ENCODE assay signal across 20 cellular contexts in the genomic region with DNA sequence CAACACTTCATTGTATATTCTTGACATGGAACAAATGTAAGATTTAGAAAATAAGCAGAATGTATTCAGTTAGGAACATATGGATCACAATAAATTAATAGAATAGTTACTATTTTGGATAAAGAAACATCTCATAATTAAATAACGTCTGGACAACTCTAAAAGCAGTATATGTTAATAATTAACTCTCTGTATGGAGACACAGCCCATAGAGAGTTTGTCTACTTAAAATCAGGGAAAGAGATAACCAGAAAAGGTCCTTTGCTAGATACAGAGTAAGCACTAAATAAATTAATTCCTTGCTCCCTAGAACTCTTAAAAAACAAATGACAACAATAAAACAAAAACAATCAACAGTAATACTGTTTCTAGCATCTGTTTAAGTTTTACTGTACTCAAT.
DNase-seq lines count a peak whose midpoint lies in the region; ATAC-seq, FAIRE-seq and TF ChIP-seq lines count a peak whose summit lies in the region.
"Had no signal": no experiment of that assay in that cellular context is flagged by ENCODE, and none has a peak within 500 bp of the region (broad histone marks: within the 10 kb centered on the region; RNA-seq: fewer than 3 reads in every experiment).

No MANE protein-coding gene starts in this region.

- no peaks in the 10 kb centered on the region for H3K9me3 Mint-ChIP-seq in nephron
- H3K9me3 Mint-ChIP-seq in activated T-helper 17 cell treated with anti-CD3 and anti-CD28 coated beads, Interleukin-2, amount 50 U/mL, for 72 hours, result no peaks in the 10 kb centered on the region
- H3K9me3 Mint-ChIP-seq: CD14-positive monocyte; CD4-positive, alpha-beta memory T cell had no signal

- no peaks in the 10 kb centered on the region for H3K36me3 Mint-ChIP-seq in nephron (ENCODE audit: low read depth)
- H3K36me3 Mint-ChIP-seq in activated T-helper 17 cell treated with anti-CD3 and anti-CD28 coated beads, Interleukin-2, amount 50 U/mL, for 72 hours (ENCODE audit: low read depth), result no peaks in the 10 kb centered on the region
- H3K36me3 Mint-ChIP-seq: CD14-positive monocyte; CD4-positive, alpha-beta memory T cell had no signal

- FAIRE-seq in H54 (lab: Jason Lieb, UNC) (peak; percentile 50), islet of Langerhans (lab: Jason Lieb, UNC) (peak; percentile 84)
- FAIRE-seq: GM12891, GM19239, HTR-8/SVneo had no signal

- no peaks in the 10 kb centered on the region for H3K9me3 ChIP-seq in PC-3 (ENCODE audit: low read length)
- H3K9me3 ChIP-seq: BLaER1 had no signal

- H3K27me3 Mint-ChIP-seq in nephron (ENCODE audit: low read depth), result no peaks in the 10 kb centered on the region
- peaks cover 4% of the 10 kb centered on the region for H3K27me3 Mint-ChIP-seq in activated T-helper 17 cell treated with anti-CD3 and anti-CD28 coated beads, Interleukin-2, amount 50 U/mL, for 72 hours

- intact Hi-C loops in PC-3 (cut with micrococcal nuclease), result no loop called here

- no peaks in the 10 kb centered on the region for H3K9me2 ChIP-seq in PC-3 (replicated peaks; ENCODE audit: low read length)

- H3K9ac ChIP-seq in PC-3 (ENCODE audit: low read length), result no peak overlapping the region
- H3K9ac ChIP-seq: BLaER1, GM23248 had no signal

- peaks cover 4% of the 10 kb centered on the region for H3K4me1 ChIP-seq in PC-3 (ENCODE audit: insufficient read depth, low read length)
- H3K4me1 ChIP-seq: BLaER1 had no signal

- TF ChIP-seq POLR2A in H54 (IDR thresholded peaks at IDR 0.05; ENCODE audit: low read depth, low read length), result no peak

- H3K36me3 ChIP-seq in H7 (replicated peaks; ENCODE audit: control insufficient read depth, insufficient read depth, low read length) (no peaks in the 10 kb centered on the region), PC-3 (ENCODE audit: low read depth, low read length) (no peaks in the 10 kb centered on the region)
- H3K36me3 ChIP-seq: BLaER1 had no signal

- CTCF ChIA-PET in PC-3 (lab: Charles Lee), result no interaction called here

- no peaks in the 10 kb centered on the region for H3K79me2 ChIP-seq in PC-3 (ENCODE audit: low read length)

- no peaks in the 10 kb centered on the region for H4K20me1 ChIP-seq in PC-3 (ENCODE audit: low read length)
- H4K20me1 ChIP-seq: BLaER1 had no signal

- H3K27ac ChIP-seq in PC-3 (ENCODE audit: low read length), result no peak overlapping the region
- H3K27ac ChIP-seq: BLaER1, GM23248 had no signal

- peak overlapping the region; percentile 47 to 97 (median 66) for H3K27ac Mint-ChIP-seq in nephron
- H3K27ac Mint-ChIP-seq in activated T-helper 17 cell treated with anti-CD3 and anti-CD28 coated beads, Interleukin-2, amount 50 U/mL, for 72 hours, result no peak overlapping the region
- H3K27ac Mint-ChIP-seq: CD14-positive monocyte; CD4-positive, alpha-beta memory T cell; HFFc6 had no signal

- no peak overlapping the region for H2AFZ ChIP-seq in PC-3 (ENCODE audit: low read length)
- H2AFZ ChIP-seq: GM23248 had no signal

- H3K4me2 ChIP-seq in PC-3 (ENCODE audit: low read length), result no peak overlapping the region
- H3K4me2 ChIP-seq: BLaER1 had no signal

- peak; percentile 45 for DNase-seq in DMS53 (lab: John Stamatoyannopoulos, UW)
- DNase-seq in H54 (ENCODE audit: insufficient read length, low spot score), result no peak
- no peak for DNase-seq in H7
- no peak for DNase-seq in PC-3
- DNase-seq: 8988T; CD4-positive, alpha-beta memory T cell; DMS153; DND-41; EL; GM23248; HFFc6 had no signal

- ATAC-seq in activated T-helper 17 cell treated with anti-CD3 and anti-CD28 coated beads, Interleukin-2, amount 50 U/mL, for 72 hours (replicated peaks), result no peak
- no peak for ATAC-seq in PC-3
- ATAC-seq: HCT116 had no signal

- TF ChIP-seq CTCF in nephron (IDR thresholded peaks at IDR 0.05; ENCODE audit: unreplicated experiment in 3 of 3), result no peak
- TF ChIP-seq CTCF in PC-3 (conservative IDR thresholded peaks at IDR 0.05; ENCODE audit: low read depth, low read length), result no peak

- no TSS peak for BruUV-seq in PC-3 (replicated peaks; lab: Mats Ljungman, UMichigan)

- H3K4me1 Mint-ChIP-seq in nephron, result no peaks in the 10 kb centered on the region
- no peaks in the 10 kb centered on the region for H3K4me1 Mint-ChIP-seq in activated T-helper 17 cell treated with anti-CD3 and anti-CD28 coated beads, Interleukin-2, amount 50 U/mL, for 72 hours
- H3K4me1 Mint-ChIP-seq: CD14-positive monocyte; CD4-positive, alpha-beta memory T cell had no signal

- H3K27me3 ChIP-seq in H7 (ENCODE audit: control insufficient read depth, insufficient read depth, low read length) (no peaks in the 10 kb centered on the region), PC-3 (ENCODE audit: low read length) (no peaks in the 10 kb centered on the region)
- H3K27me3 ChIP-seq: BLaER1 had no signal

- no peaks in the 10 kb centered on the region for H3F3A ChIP-seq in PC-3 (ENCODE audit: low read length, unreplicated experiment)

- H3K4me3 ChIP-seq in H7 (ENCODE audit: insufficient read depth, low read depth, low read length), result no peak overlapping the region
- no peak overlapping the region for H3K4me3 ChIP-seq in PC-3 (ENCODE audit: low read length)
- H3K4me3 ChIP-seq: BLaER1, GM23248 had no signal

- POLR2A ChIA-PET in PC-3 (lab: Charles Lee; ENCODE audit: unreplicated experiment), result no interaction called here

- H3K4me3 Mint-ChIP-seq in nephron, result no peak overlapping the region
- no peak overlapping the region for H3K4me3 Mint-ChIP-seq in activated T-helper 17 cell treated with anti-CD3 and anti-CD28 coated beads, Interleukin-2, amount 50 U/mL, for 72 hours
- H3K4me3 Mint-ChIP-seq: CD14-positive monocyte; CD4-positive, alpha-beta memory T cell; HFFc6 had no signal
